In genomic region chrX:49947778-49948177, GRCh38 we compare ENCODE assay signal across 19 cellular contexts. TPM values are rescaled to one million over a fixed set of nuclear protein-coding genes. Genes with fewer than 3 reads are reported as not detected.
A peak's percentile ranks its signal among the peaks of the same experiment; 100 is the strongest.
DNase-seq lines count a peak whose midpoint lies in the region; ATAC-seq lines count a peak whose summit lies in the region.
"Had no signal": no experiment of that assay in that cellular context is flagged by ENCODE, and none has a peak within 500 bp of the region (broad histone marks: within the 10 kb centered on the region; RNA-seq: fewer than 3 reads in every experiment).

No MANE protein-coding gene starts in this region.

- DNase-seq in GDM1 (lab: John Stamatoyannopoulos, UW), result peak; percentile 9
- peak; percentile 60 for DNase-seq in NOMO-1 treated with DMSO at 0.1 percent for 48 hours (lab: John Stamatoyannopoulos, UW; ENCODE audit: unreplicated experiment)
- peak; percentile 11 for DNase-seq in globus pallidus (ENCODE audit: low spot score)
- no peak for DNase-seq in activated T-cell treated with anti-CD3 and anti-CD28 coated beads, Interleukin-2, amount 50 U/mL, for 48 hours
- no peak for DNase-seq in EL
- DNase-seq in cardiac septum (ENCODE audit: low spot score), result no peak
- DNase-seq: activated naive CD4-positive, alpha-beta T cell treated with anti-CD3 and anti-CD28 coated beads for 36 hours; activated T-cell treated with anti-CD3 and anti-CD28 coated beads, Interleukin-2, amount 50 U/mL, for 72 hours; amygdala; CD8-positive, alpha-beta memory T cell; dermis blood vessel endothelial cell; DMS53; H9; NCI-H2081 treated with DMSO at 0.1 percent for 48 hours; nucleus accumbens; stimulated activated naive B cell treated with anti-CD40 and anti-IgM and Interleukin-4, amounts not matched to agents 10 μg/mL and 1 μg/mL and 100 μg/mL, for 72 hours; T-helper 9 cell had no signal

- intact Hi-C loops in cardiac septum (cut with DNase I), result no loop called here

- peak; percentile 52 for ATAC-seq in GM21723 (IDR thresholded peaks at IDR 0.05; ENCODE audit: unreplicated experiment)
- ATAC-seq in GM19324 (IDR thresholded peaks at IDR 0.05; ENCODE audit: low FRiP score, unreplicated experiment), result no peak
- ATAC-seq: activated T-cell treated with anti-CD3 and anti-CD28 coated beads, Interleukin-2, amount 50 U/mL, for 72 hours had no signal

RNA-seq across cellular contexts. Expression of gene CLCN5, which starts 25.4 kb away (rescaled TPM):
- total RNA-seq in cardiac septum, result 2.1 TPM

Comparison
In these comparisons a context has a peak if more than half of its experiments do, and no peak if none do; other contexts are left out.
1. DNase-seq: peak in GDM1 (single experiment), NOMO-1 treated with DMSO at 0.1 percent for 48 hours (single experiment) and globus pallidus (single experiment); none in activated T-cell treated with anti-CD3 and anti-CD28 coated beads, Interleukin-2, amount 50 U/mL, for 48 hours (0 of 2), EL (single experiment) and cardiac septum (single experiment).